ENCODE assay signal across 33 cellular contexts in the genomic region with DNA sequence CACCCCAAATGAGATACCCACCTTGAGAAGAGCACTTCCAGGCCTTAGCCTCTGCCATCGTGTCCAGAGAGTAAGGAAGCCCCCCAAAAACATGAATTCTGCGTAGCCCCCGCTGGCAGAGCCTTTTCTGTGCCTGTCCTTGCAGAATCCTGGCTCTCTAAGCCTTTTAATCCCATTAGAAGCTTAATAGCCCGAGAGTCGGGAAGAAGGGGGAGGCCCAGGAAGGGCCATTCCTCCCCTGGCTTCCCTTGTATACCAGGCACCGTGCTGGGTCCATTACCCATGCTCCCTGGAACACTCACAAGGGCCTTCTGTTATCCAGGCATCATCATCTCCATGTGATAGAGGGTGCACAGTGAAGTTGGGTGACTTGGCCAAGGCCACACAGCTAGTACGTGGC.
"Had no signal": no experiment of that assay in that cellular context is flagged by ENCODE, and none has a peak within 500 bp of the region (broad histone marks: within the 10 kb centered on the region; RNA-seq: fewer than 3 reads in every experiment).

No MANE protein-coding gene starts in this region.

- H3K9me3 ChIP-seq: ascending aorta, Peyer's patch had no signal

- H3K36me3 Mint-ChIP-seq: activated naive CD4-positive, alpha-beta T cell treated with anti-CD3 and anti-CD28 coated beads, Interleukin-2, amount 10 ng/mL, durations not matched to agents 7 days and 5 days had no signal

- H3K9me3 Mint-ChIP-seq: activated naive CD4-positive, alpha-beta T cell treated with anti-CD3 and anti-CD28 coated beads, Interleukin-2, amount 10 ng/mL, durations not matched to agents 7 days and 5 days; central memory CD8-positive, alpha-beta T cell had no signal

- H3K27me3 Mint-ChIP-seq: activated naive CD8-positive, alpha-beta T cell; central memory CD8-positive, alpha-beta T cell had no signal

- DNase-seq: activated CD4-positive, alpha-beta T cell treated with anti-CD3 and anti-CD28 coated beads for 1 hour; activated CD4-positive, alpha-beta T cell treated with anti-CD3 and anti-CD28 coated beads for 48 hours; activated CD4-positive, alpha-beta T cell treated with anti-CD3 and anti-CD28 coated beads, Interleukin-2, amount 50 U/mL, for 48 hours; activated CD4-positive, CD25-positive, alpha-beta regulatory T cell; activated CD8-positive, alpha-beta T cell treated with anti-CD3 and anti-CD28 coated beads, Interleukin-2, amount 10 ng/mL, durations not matched to agents 7 days and 5 days; activated effector memory CD4-positive, alpha-beta T cell treated with Interleukin-2 at 50 U/mL for 16 hours; activated naive CD4-positive, alpha-beta T cell treated with anti-CD3 and anti-CD28 coated beads, Interleukin-2, amount 10 ng/mL, durations not matched to agents 7 days and 5 days; activated T-cell treated with anti-CD3 and anti-CD28 coated beads for 4 hours; activated T-cell treated with anti-CD3 and anti-CD28 coated beads, Interleukin-2, amount 50 U/mL, for 48 hours; amygdala; NCI-H1092 treated with DMSO at 0.1 percent for 48 hours; NCI-H1417; NCI-H146; NCI-H187; NCI-H2029 treated with DMSO at 0.1 percent for 48 hours; NCI-H2107; NCI-H2171; NCI-H510A; NCI-H69; NK-92 treated with Interleukin-12 subunit alpha and Interleukin-12 subunit beta, amount 100 ng/mL, for 24 hours; PC-3; Peyer's patch; RPMI8226; SIG-M5; T-helper 1 cell; T-helper 2 cell; T-helper 9 cell had no signal

- H3K27me3 ChIP-seq: ascending aorta, Peyer's patch had no signal

- H3K27ac ChIP-seq: ascending aorta, cardiac muscle cell, Peyer's patch, VCaP had no signal

- ATAC-seq: activated CD8-positive, alpha-beta T cell treated with anti-CD3 and anti-CD28 coated beads, Interleukin-2, amount 10 ng/mL, durations not matched to agents 7 days and 5 days; PC-3; SK-N-SH treated with all-trans-retinoic acid at 6 μM for 48 hours had no signal

- H3K4me3 ChIP-seq: ascending aorta, cardiac muscle cell, Peyer's patch had no signal

- H3K27ac Mint-ChIP-seq: activated CD8-positive, alpha-beta T cell treated with anti-CD3 and anti-CD28 coated beads, Interleukin-2, amount 10 ng/mL, durations not matched to agents 7 days and 5 days; activated naive CD4-positive, alpha-beta T cell treated with anti-CD3 and anti-CD28 coated beads, Interleukin-2, amount 10 ng/mL, durations not matched to agents 7 days and 5 days; activated naive CD8-positive, alpha-beta T cell had no signal

- H3K36me3 ChIP-seq: ascending aorta, cardiac muscle cell, Peyer's patch had no signal

- H3K4me3 Mint-ChIP-seq: activated CD8-positive, alpha-beta T cell treated with anti-CD3 and anti-CD28 coated beads, Interleukin-2, amount 10 ng/mL, durations not matched to agents 7 days and 5 days; activated naive CD4-positive, alpha-beta T cell treated with anti-CD3 and anti-CD28 coated beads, Interleukin-2, amount 10 ng/mL, durations not matched to agents 7 days and 5 days; activated naive CD8-positive, alpha-beta T cell had no signal
